8 cellular contexts compared by ENCODE assay signal in the genomic region with DNA sequence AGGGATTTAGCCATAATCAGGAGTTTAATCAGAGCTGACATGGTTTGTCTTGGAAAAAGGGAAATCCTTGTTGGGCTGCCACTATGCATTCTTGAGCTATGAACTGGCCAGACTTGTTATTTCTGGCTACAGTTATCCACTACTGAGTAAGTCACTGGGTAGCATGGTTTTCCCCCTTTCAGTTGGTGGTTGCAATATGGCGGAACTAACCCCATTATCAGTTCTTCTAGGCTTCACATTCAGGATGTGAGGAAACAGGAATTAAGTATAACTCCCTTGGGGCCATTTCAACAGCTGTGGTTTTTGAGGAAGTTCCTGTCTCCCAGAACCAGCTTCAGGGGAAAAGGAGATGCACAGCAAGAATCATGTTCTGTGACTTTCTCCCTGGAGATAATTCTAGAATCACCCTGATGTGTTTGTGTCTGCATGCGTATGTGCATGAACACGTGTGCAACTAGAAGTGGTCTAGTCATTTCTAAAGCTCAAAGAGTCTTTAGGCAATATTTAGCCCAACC.
DNase-seq lines count a peak whose midpoint lies in the region; ATAC-seq and TF ChIP-seq lines count a peak whose summit lies in the region.

No MANE protein-coding gene starts in this region.

- WGBS in SK-N-SH (ENCODE audit: low lambda C conversion rate), result 68% methylated on average over 3 of the region's 3 CpGs

- H3K79me2 ChIP-seq in SK-N-SH (ENCODE audit: insufficient read depth), result no peaks in the 10 kb centered on the region

- H3K4me2 ChIP-seq in SK-N-SH, result no peak overlapping the region

- TF ChIP-seq EP300 in SK-N-SH (IDR thresholded peaks at IDR 0.05; ENCODE audit: borderline replicate concordance in 1 of 2, low read depth in 1 of 2, low read length in 1 of 2), result peak in 1 of 2 experiments; percentile 91; a peak in 2 of 4 replicates

- H3K27me3 ChIP-seq in SK-N-SH (ENCODE audit: insufficient read depth), result no peaks in the 10 kb centered on the region

- POLR2A ChIA-PET in SK-N-SH (lab: Yijun Ruan, JAX), result no interaction called here

- no peak overlapping the region for H2AFZ ChIP-seq in SK-N-SH (ENCODE audit: low read depth)

- no peaks in the 10 kb centered on the region for H3K36me3 ChIP-seq in SK-N-SH (replicated peaks in 1 of 2; ENCODE audit: control insufficient read depth in 1 of 2, insufficient read depth in 2 of 2, low read length in 1 of 2)

- H4K20me1 ChIP-seq in SK-N-SH (ENCODE audit: insufficient read depth), result no peaks in the 10 kb centered on the region

- TF ChIP-seq RAD21 in SK-N-SH (IDR thresholded peaks at IDR 0.05; ENCODE audit: low read length), result no peak

- CTCF ChIA-PET in SK-N-SH (lab: Yijun Ruan, JAX), result interaction anchor here (0.9 kb wide), 1 partner anchor 270 kb away, joined by 4 read pairs; no protein-coding TSS in a partner anchor

- in situ Hi-C loops in G401 (cut with HindIII; ENCODE audit: low sequenced_read_pairs), result no loop called here

- ATAC-seq in HG02610 (IDR thresholded peaks at IDR 0.05; ENCODE audit: unreplicated experiment) (peak; percentile 45), HG03469 (IDR thresholded peaks at IDR 0.05; ENCODE audit: unreplicated experiment) (no peak)

- H3K9ac ChIP-seq in SK-N-SH, result no peak overlapping the region

- peaks cover 6 to 33% of the 10 kb centered on the region in 2 experiments for H3K4me1 ChIP-seq in SK-N-SH (ENCODE audit: control insufficient read depth in 1 of 2, insufficient read depth in 2 of 2, low read depth in 1 of 2, low read length in 1 of 2)

- no peaks in the 10 kb centered on the region for H3K9me2 ChIP-seq in SK-N-SH

- H3K27ac ChIP-seq in SK-N-SH (ENCODE audit: low read depth in 2 of 2, low read length in 1 of 2), result peak overlapping the region; percentile 50 to 70

- peaks cover 33% of the 10 kb centered on the region for H3F3A ChIP-seq in SK-N-SH (replicated peaks; ENCODE audit: insufficient read depth)

- no peak for TF ChIP-seq CTCF in SK-N-SH (IDR thresholded peaks at IDR 0.05)

- DNase-seq in ELR (ENCODE audit: low read depth) (peak; percentile 96), SK-N-SH (no peak), kidney glomerular epithelial cell (lab: John Stamatoyannopoulos, UW) (peak; percentile 65), NCI-H1048 (lab: John Stamatoyannopoulos, UW) (no peak), NCI-H345 (lab: John Stamatoyannopoulos, UW) (no peak), G401 (ENCODE audit: low spot score) (no peak)

- no peak overlapping the region for H3K4me3 ChIP-seq in SK-N-SH (ENCODE audit: low read depth in 2 of 2, low read length in 1 of 2)

- no peaks in the 10 kb centered on the region for H3K9me3 ChIP-seq in SK-N-SH

TF ChIP-seq in SK-N-SH, 30 proteins besides CTCF, POLR2A, EP300 and RAD21:
- peak; percentile 94 for TF ChIP-seq TCF12 (IDR thresholded peaks at IDR 0.05)
- TF ChIP-seq, protein P1, sequence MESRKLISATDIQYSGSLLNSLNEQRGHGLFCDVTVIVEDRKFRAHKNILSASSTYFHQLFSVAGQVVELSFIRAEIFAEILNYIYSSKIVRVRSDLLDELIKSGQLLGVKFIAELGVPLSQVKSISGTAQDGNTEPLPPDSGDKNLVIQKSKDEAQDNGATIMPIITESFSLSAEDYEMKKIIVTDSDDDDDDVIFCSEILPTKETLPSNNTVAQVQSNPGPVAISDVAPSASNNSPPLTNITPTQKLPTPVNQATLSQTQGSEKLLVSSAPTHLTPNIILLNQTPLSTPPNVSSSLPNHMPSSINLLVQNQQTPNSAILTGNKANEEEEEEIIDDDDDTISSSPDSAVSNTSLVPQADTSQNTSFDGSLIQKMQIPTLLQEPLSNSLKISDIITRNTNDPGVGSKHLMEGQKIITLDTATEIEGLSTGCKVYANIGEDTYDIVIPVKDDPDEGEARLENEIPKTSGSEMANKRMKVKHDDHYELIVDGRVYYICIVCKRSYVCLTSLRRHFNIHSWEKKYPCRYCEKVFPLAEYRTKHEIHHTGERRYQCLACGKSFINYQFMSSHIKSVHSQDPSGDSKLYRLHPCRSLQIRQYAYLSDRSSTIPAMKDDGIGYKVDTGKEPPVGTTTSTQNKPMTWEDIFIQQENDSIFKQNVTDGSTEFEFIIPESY (IDR thresholded peaks at IDR 0.05; ENCODE audit: borderline replicate concordance, low read depth), result peak; percentile 86
- peak; percentile 81 for TF ChIP-seq YY1 (IDR thresholded peaks at IDR 0.05; ENCODE audit: low read depth)
- peak; percentile 18; the same call in 1 of the 2 replicates for TF ChIP-seq SIN3A (IDR thresholded peaks at IDR 0.05; ENCODE audit: borderline replicate concordance, low read depth, low read length)
- peak; percentile 96 for TF ChIP-seq JUND (IDR thresholded peaks at IDR 0.05)
- peak; percentile 89 for TF ChIP-seq FOSL2 (IDR thresholded peaks at IDR 0.05; ENCODE audit: borderline replicate concordance, low read depth)
- TF ChIP-seq, protein P2, sequence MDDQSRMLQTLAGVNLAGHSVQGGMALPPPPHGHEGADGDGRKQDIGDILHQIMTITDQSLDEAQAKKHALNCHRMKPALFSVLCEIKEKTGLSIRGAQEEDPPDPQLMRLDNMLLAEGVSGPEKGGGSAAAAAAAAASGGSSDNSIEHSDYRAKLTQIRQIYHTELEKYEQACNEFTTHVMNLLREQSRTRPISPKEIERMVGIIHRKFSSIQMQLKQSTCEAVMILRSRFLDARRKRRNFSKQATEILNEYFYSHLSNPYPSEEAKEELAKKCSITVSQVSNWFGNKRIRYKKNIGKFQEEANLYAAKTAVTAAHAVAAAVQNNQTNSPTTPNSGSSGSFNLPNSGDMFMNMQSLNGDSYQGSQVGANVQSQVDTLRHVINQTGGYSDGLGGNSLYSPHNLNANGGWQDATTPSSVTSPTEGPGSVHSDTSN (IDR thresholded peaks at IDR 0.05), result peak; percentile 98
- TF ChIP-seq, protein P3, sequence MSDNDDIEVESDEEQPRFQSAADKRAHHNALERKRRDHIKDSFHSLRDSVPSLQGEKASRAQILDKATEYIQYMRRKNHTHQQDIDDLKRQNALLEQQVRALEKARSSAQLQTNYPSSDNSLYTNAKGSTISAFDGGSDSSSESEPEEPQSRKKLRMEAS (IDR thresholded peaks at IDR 0.05; ENCODE audit: low read depth), result no peak; the same call in none of the 2 replicates
- no peak for TF ChIP-seq GABPA (IDR thresholded peaks at IDR 0.05; ENCODE audit: low read depth)
- TF ChIP-seq, protein P4, sequence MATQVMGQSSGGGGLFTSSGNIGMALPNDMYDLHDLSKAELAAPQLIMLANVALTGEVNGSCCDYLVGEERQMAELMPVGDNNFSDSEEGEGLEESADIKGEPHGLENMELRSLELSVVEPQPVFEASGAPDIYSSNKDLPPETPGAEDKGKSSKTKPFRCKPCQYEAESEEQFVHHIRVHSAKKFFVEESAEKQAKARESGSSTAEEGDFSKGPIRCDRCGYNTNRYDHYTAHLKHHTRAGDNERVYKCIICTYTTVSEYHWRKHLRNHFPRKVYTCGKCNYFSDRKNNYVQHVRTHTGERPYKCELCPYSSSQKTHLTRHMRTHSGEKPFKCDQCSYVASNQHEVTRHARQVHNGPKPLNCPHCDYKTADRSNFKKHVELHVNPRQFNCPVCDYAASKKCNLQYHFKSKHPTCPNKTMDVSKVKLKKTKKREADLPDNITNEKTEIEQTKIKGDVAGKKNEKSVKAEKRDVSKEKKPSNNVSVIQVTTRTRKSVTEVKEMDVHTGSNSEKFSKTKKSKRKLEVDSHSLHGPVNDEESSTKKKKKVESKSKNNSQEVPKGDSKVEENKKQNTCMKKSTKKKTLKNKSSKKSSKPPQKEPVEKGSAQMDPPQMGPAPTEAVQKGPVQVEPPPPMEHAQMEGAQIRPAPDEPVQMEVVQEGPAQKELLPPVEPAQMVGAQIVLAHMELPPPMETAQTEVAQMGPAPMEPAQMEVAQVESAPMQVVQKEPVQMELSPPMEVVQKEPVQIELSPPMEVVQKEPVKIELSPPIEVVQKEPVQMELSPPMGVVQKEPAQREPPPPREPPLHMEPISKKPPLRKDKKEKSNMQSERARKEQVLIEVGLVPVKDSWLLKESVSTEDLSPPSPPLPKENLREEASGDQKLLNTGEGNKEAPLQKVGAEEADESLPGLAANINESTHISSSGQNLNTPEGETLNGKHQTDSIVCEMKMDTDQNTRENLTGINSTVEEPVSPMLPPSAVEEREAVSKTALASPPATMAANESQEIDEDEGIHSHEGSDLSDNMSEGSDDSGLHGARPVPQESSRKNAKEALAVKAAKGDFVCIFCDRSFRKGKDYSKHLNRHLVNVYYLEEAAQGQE (IDR thresholded peaks at IDR 0.05; ENCODE audit: low read depth, low read length), result peak; percentile 56; the same call in 1 of the 2 replicates
- peak; percentile 94 for TF ChIP-seq TEAD4 (IDR thresholded peaks at IDR 0.05; ENCODE audit: borderline replicate concordance, insufficient read depth)
- TF ChIP-seq, protein P5, sequence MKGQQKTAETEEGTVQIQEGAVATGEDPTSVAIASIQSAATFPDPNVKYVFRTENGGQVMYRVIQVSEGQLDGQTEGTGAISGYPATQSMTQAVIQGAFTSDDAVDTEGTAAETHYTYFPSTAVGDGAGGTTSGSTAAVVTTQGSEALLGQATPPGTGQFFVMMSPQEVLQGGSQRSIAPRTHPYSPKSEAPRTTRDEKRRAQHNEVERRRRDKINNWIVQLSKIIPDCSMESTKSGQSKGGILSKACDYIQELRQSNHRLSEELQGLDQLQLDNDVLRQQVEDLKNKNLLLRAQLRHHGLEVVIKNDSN (IDR thresholded peaks at IDR 0.05; ENCODE audit: borderline replicate concordance, low read depth), result no peak
- TF ChIP-seq NFIC (IDR thresholded peaks at IDR 0.05; ENCODE audit: borderline replicate concordance), result peak; percentile 99
- TF ChIP-seq POLR2AphosphoS5 (IDR thresholded peaks at IDR 0.05; ENCODE audit: low read depth, low read length), result peak; percentile 88
- 0 out of 2 replicates have a peak, but pooled peaks have one; percentile 17 for TF ChIP-seq ELF1 (IDR thresholded peaks at IDR 0.05)
- TF ChIP-seq TAF1 (IDR thresholded peaks at IDR 0.05; ENCODE audit: borderline replicate concordance, low read depth, low read length), result no peak
- no peak for TF ChIP-seq SMC3 (IDR thresholded peaks at IDR 0.05; ENCODE audit: low read depth, low read length)
- peak; percentile 92 for TF ChIP-seq MEF2A (IDR thresholded peaks at IDR 0.05; ENCODE audit: borderline replicate concordance, low read depth)
- TF ChIP-seq RXRA (IDR thresholded peaks at IDR 0.05; ENCODE audit: borderline replicate concordance, low read depth), result peak; percentile 83; the same call in 1 of the 2 replicates

Comparison
In these comparisons a context has a peak if more than half of its experiments do, and no peak if none do; other contexts are left out.
1. DNase-seq: peak in ELR (single experiment) and kidney glomerular epithelial cell (single experiment); none in SK-N-SH (single experiment), NCI-H1048 (single experiment), NCI-H345 (single experiment) and G401 (single experiment).